8 cellular contexts compared by ENCODE assay signal in genomic region chr15:98866503-98866902, GRCh38.
DNase-seq lines count a peak whose midpoint lies in the region; ATAC-seq and TF ChIP-seq lines count a peak whose summit lies in the region.

No MANE protein-coding gene starts in this region.

- no peaks in the 10 kb centered on the region; the same call in 1 of the 2 replicates for H3K27me3 ChIP-seq in DOHH2 (ENCODE audit: control insufficient read depth, low read length)
- peaks cover 6% of the 10 kb centered on the region; the same call in 1 of the 2 replicates for H3K27me3 ChIP-seq in OCI-LY1 (ENCODE audit: insufficient read depth, low read length)
- no peaks in the 10 kb centered on the region for H3K27me3 ChIP-seq in duodenal mucosa (ENCODE audit: control insufficient read depth in 1 of 2, insufficient read depth in 2 of 2, low read length in 2 of 2)

- H3K79me2 ChIP-seq in DOHH2 (ENCODE audit: control insufficient read depth, low read length) (no peaks in the 10 kb centered on the region; the same call in 1 of the 2 replicates), OCI-LY1 (ENCODE audit: insufficient read depth, low read length) (no peaks in the 10 kb centered on the region)

- H3K4me3 ChIP-seq in DOHH2 (ENCODE audit: low read length) (peak overlapping the region; percentile 66), OCI-LY1 (ENCODE audit: low read depth, low read length, poor library complexity, severe bottlenecking) (peak overlapping the region; percentile 55), duodenal mucosa (ENCODE audit: low read depth in 1 of 2, low read length in 2 of 2) (peak overlapping the region; percentile 65 to 76)

- peaks cover 26% of the 10 kb centered on the region for H3K4me1 Mint-ChIP-seq in neural crest cell

- no peaks in the 10 kb centered on the region for H3K27me3 Mint-ChIP-seq in neural crest cell (ENCODE audit: low read depth)

- H3K27ac ChIP-seq in DOHH2 (ENCODE audit: low read depth, low read length) (peak overlapping the region; percentile 34), OCI-LY1 (ENCODE audit: low read depth, low read length, poor library complexity, severe bottlenecking) (no peak overlapping the region), duodenal mucosa (ENCODE audit: low read depth, low read length) (peak overlapping the region; percentile 37)

- TF ChIP-seq CTCF in DOHH2 (IDR thresholded peaks at IDR 0.05; ENCODE audit: low read depth, low read length, poor library complexity, severe bottlenecking) (no peak), OCI-LY1 (IDR thresholded peaks at IDR 0.05; ENCODE audit: low read length) (no peak), neural crest cell (conservative IDR thresholded peaks at IDR 0.05) (no peak)

- ATAC-seq in HG02981 (IDR thresholded peaks at IDR 0.05; ENCODE audit: unreplicated experiment) = no peak
- ATAC-seq in GM21723 (IDR thresholded peaks at IDR 0.05; ENCODE audit: unreplicated experiment) = no peak
- ATAC-seq in GM21367 (IDR thresholded peaks at IDR 0.05; ENCODE audit: unreplicated experiment) = no peak

- H3K36me3 Mint-ChIP-seq in neural crest cell (ENCODE audit: low read depth) = no peaks in the 10 kb centered on the region

- H3K9me3 ChIP-seq in DOHH2 (ENCODE audit: control insufficient read depth, insufficient read depth, low read length) (no peaks in the 10 kb centered on the region), OCI-LY1 (ENCODE audit: low read length) (no peaks in the 10 kb centered on the region), duodenal mucosa (ENCODE audit: control insufficient read depth in 1 of 2, low read length in 2 of 2) (no peaks in the 10 kb centered on the region)

- H4K20me1 ChIP-seq in DOHH2 (ENCODE audit: control insufficient read depth, insufficient read depth, low read depth, low read length) (no peaks in the 10 kb centered on the region), OCI-LY1 (ENCODE audit: insufficient read depth, low read length) (no peaks in the 10 kb centered on the region)

- no peaks in the 10 kb centered on the region for H3K9me3 Mint-ChIP-seq in neural crest cell

- H3F3A ChIP-seq in DOHH2 (ENCODE audit: control insufficient read depth, insufficient read depth) (peaks cover 3% of the 10 kb centered on the region; the same call in 1 of the 2 replicates), OCI-LY1 (ENCODE audit: insufficient read depth, low read length) (no peaks in the 10 kb centered on the region)

- peak overlapping the region; percentile 87 for H3K4me3 Mint-ChIP-seq in neural crest cell

- peak overlapping the region; percentile 10; the same call in 1 of the 2 replicates for H3K9ac ChIP-seq in OCI-LY1 (ENCODE audit: low read length)
- peak overlapping the region; percentile 9 to 58 for H3K9ac ChIP-seq in duodenal mucosa (ENCODE audit: low read depth in 1 of 2, low read length in 2 of 2)

- peak overlapping the region; percentile 99 for H3K27ac Mint-ChIP-seq in neural crest cell (ENCODE audit: unreplicated experiment)

- DNase-seq in neural crest cell (ENCODE audit: low read depth, low spot score) (no peak), NOMO-1 (lab: John Stamatoyannopoulos, UW; ENCODE audit: unreplicated experiment in 2 of 2) (no peak)

- no peaks in the 10 kb centered on the region for H3K36me3 ChIP-seq in DOHH2 (ENCODE audit: control insufficient read depth, low read length)
- no peaks in the 10 kb centered on the region; the same call in 1 of the 2 replicates for H3K36me3 ChIP-seq in OCI-LY1 (ENCODE audit: insufficient read depth, low read length)
- H3K36me3 ChIP-seq in duodenal mucosa (ENCODE audit: control insufficient read depth in 1 of 2, insufficient read depth in 2 of 2, low read length in 2 of 2) = no peaks in the 10 kb centered on the region

- H2AFZ ChIP-seq in OCI-LY1 (ENCODE audit: low read length) = peak overlapping the region; percentile 80; the same call in 1 of the 2 replicates

- H3K4me2 ChIP-seq in DOHH2 (ENCODE audit: low read length) (peak overlapping the region; percentile 78), OCI-LY1 (ENCODE audit: low read length) (peak overlapping the region; percentile 67)

- H3K9me2 ChIP-seq in DOHH2 (replicated peaks; ENCODE audit: control insufficient read depth, low read length) (no peaks in the 10 kb centered on the region), OCI-LY1 (ENCODE audit: low read depth, low read length) (no peaks in the 10 kb centered on the region)

- peaks cover 17% of the 10 kb centered on the region for H3K4me1 ChIP-seq in DOHH2 (ENCODE audit: control insufficient read depth, low read length)
- peaks cover 7% of the 10 kb centered on the region for H3K4me1 ChIP-seq in OCI-LY1 (ENCODE audit: insufficient read depth, low read length, severe bottlenecking)
- peaks cover 0 to 4% of the 10 kb centered on the region in 2 donors for H3K4me1 ChIP-seq in duodenal mucosa (ENCODE audit: control insufficient read depth in 1 of 2, insufficient read depth in 2 of 2, low read length in 2 of 2)
